In the genomic region with DNA sequence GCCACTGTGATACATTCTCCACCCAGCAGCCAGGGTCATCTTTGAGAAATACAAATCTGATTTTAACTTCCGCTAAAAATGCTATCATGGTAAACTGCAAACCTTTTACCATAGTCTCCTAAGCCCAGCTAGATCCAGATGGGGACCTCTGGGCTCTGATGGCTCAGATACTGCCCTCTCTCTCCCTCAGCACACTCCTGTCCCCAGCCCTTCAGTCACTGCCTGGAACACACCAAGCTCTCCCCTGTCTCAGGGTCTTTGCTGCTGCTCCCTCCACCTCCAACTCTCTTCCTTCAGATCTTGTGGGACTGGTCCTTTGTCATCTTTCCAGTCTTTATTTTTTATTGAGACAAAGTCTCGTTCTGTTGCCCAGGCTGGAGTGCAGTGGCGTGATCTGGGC, we compare ENCODE assay signal across 18 cellular contexts.
DNase-seq lines count a peak whose midpoint lies in the region; ATAC-seq and TF ChIP-seq lines count a peak whose summit lies in the region.
"Had no signal": no experiment of that assay in that cellular context is flagged by ENCODE, and none has a peak within 500 bp of the region (broad histone marks: within the 10 kb centered on the region; RNA-seq: fewer than 3 reads in every experiment).

No MANE protein-coding gene starts in this region.

- H4K91ac ChIP-seq in H9 (ENCODE audit: insufficient read length, low read depth, low read length): no peak overlapping the region
- H4K91ac ChIP-seq in trophoblast cell (ENCODE audit: low read depth, low read length): no peak overlapping the region

- H4K5ac ChIP-seq in H9 (ENCODE audit: insufficient read length, low read depth, low read length): no peak overlapping the region

- no peak overlapping the region for H3K56ac ChIP-seq in H9 (ENCODE audit: insufficient read length, low read depth, low read length)

- DNase-seq in H9 (no peak), WTC11 (ENCODE audit: low spot score) (no peak), endothelial cell (ENCODE audit: low spot score) (no peak), trophoblast cell (no peak), NCI-H69 (lab: John Stamatoyannopoulos, UW) (no peak), epidermal melanocyte (ENCODE audit: insufficient read length, low spot score) (no peak), NCI-H526 (lab: John Stamatoyannopoulos, UW) (no peak)
- DNase-seq: CD8-positive, alpha-beta T cell; COR-L47; DMS 273 treated with DMSO at 0.1 percent for 48 hours; DMS53; DND-41; EL; GOT3 had no signal

- H2BK12ac ChIP-seq in H9 (ENCODE audit: insufficient read length, low read depth, low read length) (no peak overlapping the region), trophoblast cell (ENCODE audit: low read length) (no peak overlapping the region)

- H3K18ac ChIP-seq in H9 (ENCODE audit: insufficient read length, low read depth, low read length): no peak overlapping the region
- no peak overlapping the region for H3K18ac ChIP-seq in trophoblast cell (ENCODE audit: low read length)

- no peaks in the 10 kb centered on the region for H3K27me3 Mint-ChIP-seq in H9 (ENCODE audit: low read depth)
- no peaks in the 10 kb centered on the region for H3K27me3 Mint-ChIP-seq in WTC11 (ENCODE audit: low read depth)
- H3K27me3 Mint-ChIP-seq in endothelial cell (ENCODE audit: unreplicated experiment): no peaks in the 10 kb centered on the region

- WGBS in H9 (ENCODE audit: extremely low coverage, insufficient read length, low lambda C conversion rate): no CpG with 5 or more reads among the region's 3 CpGs
- WGBS in trophoblast cell (ENCODE audit: extremely low coverage, insufficient coverage, insufficient read length): no CpG with 5 or more reads among the region's 3 CpGs

- no peak overlapping the region for H3K4ac ChIP-seq in H9 (ENCODE audit: low read depth, low read length)
- H3K4ac ChIP-seq in trophoblast cell (ENCODE audit: low read depth, low read length): no peak overlapping the region

- H3K23ac ChIP-seq in H9 (ENCODE audit: insufficient read length, low read depth, low read length): no peak overlapping the region
- H3K23ac ChIP-seq in trophoblast cell (ENCODE audit: low read length): peak overlapping the region; percentile 50

- H2AK5ac ChIP-seq in H9 (ENCODE audit: insufficient read length, low read length): no peak overlapping the region
- no peak overlapping the region for H2AK5ac ChIP-seq in trophoblast cell (ENCODE audit: low read length)

- CTCF ChIA-PET in WTC11 (lab: Charles Lee): interaction anchor here (1.3 to 1.7 kb wide), 2 partner anchors 14 to 58 kb away, joined by 3 to 4 read pairs; no protein-coding TSS in a partner anchor

- no peak for TF ChIP-seq CTCF in H9 (conservative IDR thresholded peaks at IDR 0.05)
- TF ChIP-seq CTCF in WTC11 (IDR thresholded peaks at IDR 0.05): no peak
- TF ChIP-seq CTCF in endothelial cell (IDR thresholded peaks at IDR 0.05; ENCODE audit: unreplicated experiment): no peak

- no peak overlapping the region for H4K12ac ChIP-seq in trophoblast cell (ENCODE audit: low read depth, low read length)

- H3K4me2 ChIP-seq in H9 (ENCODE audit: insufficient read depth, insufficient read length, low read length): no peak overlapping the region
- H3K4me2 ChIP-seq in trophoblast cell (ENCODE audit: low read length): no peak overlapping the region
- H3K4me2 ChIP-seq: BLaER1 treated with 17β-estradiol and CSF1 and Interleukin-3, amounts not matched to agents 10 nM and 100 nM had no signal

- H3K36me3 ChIP-seq in trophoblast cell (ENCODE audit: control insufficient read depth in 1 of 2, insufficient read depth in 2 of 2, low read length in 2 of 2): no peaks in the 10 kb centered on the region
- H3K36me3 ChIP-seq: BLaER1 treated with 17β-estradiol and CSF1 and Interleukin-3, amounts not matched to agents 10 nM and 100 nM; HAP-1 had no signal

- H4K8ac ChIP-seq in H9 (replicated peaks; ENCODE audit: insufficient read length, low read depth, low read length): no peak overlapping the region
- H4K8ac ChIP-seq in trophoblast cell (ENCODE audit: low read depth, low read length): no peak overlapping the region

- no peak overlapping the region for H3K4me3 ChIP-seq in trophoblast cell (ENCODE audit: low read depth, low read length)
- H3K4me3 ChIP-seq: BLaER1 treated with 17β-estradiol and CSF1 and Interleukin-3, amounts not matched to agents 10 nM and 100 nM; GM12878; HAP-1 had no signal

- H3K9me3 ChIP-seq in H9 (ENCODE audit: control insufficient read depth, low read depth, low read length): no peaks in the 10 kb centered on the region
- no peaks in the 10 kb centered on the region for H3K9me3 ChIP-seq in trophoblast cell (ENCODE audit: insufficient read depth, low read depth, low read length)
- H3K9me3 ChIP-seq: HAP-1 had no signal

- POLR2A ChIA-PET in WTC11 (lab: Charles Lee): interaction anchor here (2.2 kb wide), 1 partner anchor 25 kb away, joined by 6 read pairs; no protein-coding TSS in a partner anchor

- no peaks in the 10 kb centered on the region for H3K79me2 ChIP-seq in H9 (ENCODE audit: insufficient read depth, low read length)
- H3K79me2 ChIP-seq in trophoblast cell (ENCODE audit: control insufficient read depth, insufficient read depth, low read length, poor library complexity): no peaks in the 10 kb centered on the region

- H3K27me3 ChIP-seq in H9 (ENCODE audit: insufficient read depth, low read length) (no peaks in the 10 kb centered on the region), trophoblast cell (ENCODE audit: insufficient read depth, low read length) (no peaks in the 10 kb centered on the region)
- H3K27me3 ChIP-seq: BLaER1 treated with 17β-estradiol and CSF1 and Interleukin-3, amounts not matched to agents 10 nM and 100 nM had no signal

- H3K9ac ChIP-seq in H9 (ENCODE audit: extremely low read depth, insufficient read length, low read length) (no peak overlapping the region), trophoblast cell (ENCODE audit: low read length) (no peak overlapping the region)
- H3K9ac ChIP-seq: BLaER1 treated with 17β-estradiol and CSF1 and Interleukin-3, amounts not matched to agents 10 nM and 100 nM had no signal

- H3K4me3 Mint-ChIP-seq in H9: no peak overlapping the region
- H3K4me3 Mint-ChIP-seq in WTC11: no peak overlapping the region
- no peak overlapping the region for H3K4me3 Mint-ChIP-seq in endothelial cell (ENCODE audit: unreplicated experiment)
- H3K4me3 Mint-ChIP-seq: B cell; CD8-positive, alpha-beta T cell had no signal

- H3K27ac ChIP-seq in H9 (ENCODE audit: insufficient read length, low read depth, low read length) (no peak overlapping the region), trophoblast cell (ENCODE audit: low read depth, low read length) (no peak overlapping the region)
- H3K27ac ChIP-seq: BLaER1 treated with 17β-estradiol and CSF1 and Interleukin-3, amounts not matched to agents 10 nM and 100 nM had no signal

- H2AFZ ChIP-seq in H9 (ENCODE audit: low read length) (no peak overlapping the region), trophoblast cell (ENCODE audit: insufficient read depth, low read length, poor library complexity) (no peak overlapping the region)

- H2BK120ac ChIP-seq in H9 (ENCODE audit: low read depth, low read length, poor library complexity, severe bottlenecking) (no peak overlapping the region), trophoblast cell (ENCODE audit: insufficient read depth, low read length, poor library complexity) (no peak overlapping the region)

- H3K36me3 Mint-ChIP-seq in H9 (ENCODE audit: insufficient read depth in 1 of 3, low read depth in 3 of 3) (peaks cover 0 to 5% (median 4%) of the 10 kb centered on the region in 3 experiments; a peak in 4 of 7 replicates), WTC11 (0 out of 2 replicates have a peak, but pooled peaks cover 4% of the 10 kb centered on the region), endothelial cell (ENCODE audit: low read depth, unreplicated experiment) (peaks cover 3% of the 10 kb centered on the region)
- H3K36me3 Mint-ChIP-seq: CD8-positive, alpha-beta T cell had no signal

- H3K4me1 Mint-ChIP-seq in H9 (peaks cover 21 to 22% of the 10 kb centered on the region in 2 experiments), WTC11 (peaks cover 32% of the 10 kb centered on the region), endothelial cell (ENCODE audit: unreplicated experiment) (peaks cover 52% of the 10 kb centered on the region)
- H3K4me1 Mint-ChIP-seq: B cell had no signal

- no peak overlapping the region for H2BK15ac ChIP-seq in H9 (ENCODE audit: low read depth, low read length)

- peaks cover 3 to 4% of the 10 kb centered on the region in 2 experiments; a peak in 4 of 5 replicates for H3K9me3 Mint-ChIP-seq in H9
- peaks cover 10% of the 10 kb centered on the region; the same call in 1 of the 2 replicates for H3K9me3 Mint-ChIP-seq in WTC11
- no peaks in the 10 kb centered on the region for H3K9me3 Mint-ChIP-seq in endothelial cell (ENCODE audit: unreplicated experiment)

- H3K4me1 ChIP-seq in H9 (ENCODE audit: insufficient read depth, low read length) (peaks cover 5% of the 10 kb centered on the region; the same call in 1 of the 2 replicates), trophoblast cell (ENCODE audit: control insufficient read depth in 1 of 2, insufficient read depth in 2 of 2, low read length in 2 of 2) (no peaks in the 10 kb centered on the region)
- H3K4me1 ChIP-seq: HAP-1 had no signal

- no peaks in the 10 kb centered on the region for H3K79me1 ChIP-seq in H9 (ENCODE audit: insufficient read depth, low read depth, low read length, poor library complexity, severe bottlenecking)
- H3K79me1 ChIP-seq in trophoblast cell (ENCODE audit: low read length): peaks cover 2% of the 10 kb centered on the region

- no peaks in the 10 kb centered on the region for H3K23me2 ChIP-seq in H9 (ENCODE audit: insufficient read length, low read depth, low read length, poor library complexity, severe bottlenecking)

- H2BK20ac ChIP-seq in H9 (ENCODE audit: low read depth, low read length, poor library complexity, severe bottlenecking): no peak overlapping the region

- ATAC-seq in WTC11: peak; percentile 74
- ATAC-seq: CD8-positive, alpha-beta T cell; GM12878 had no signal

- no peaks in the 10 kb centered on the region for H4K20me1 ChIP-seq in H9 (ENCODE audit: control insufficient read depth, insufficient read depth, insufficient read length)
- H4K20me1 ChIP-seq: BLaER1 treated with 17β-estradiol and CSF1 and Interleukin-3, amounts not matched to agents 10 nM and 100 nM had no signal

- no peak overlapping the region for H3T11ph ChIP-seq in H9 (ENCODE audit: low read length)

- H3K27ac Mint-ChIP-seq in H9: peak overlapping the region in 2 of 3 experiments; percentile 7 to 60; a peak in 2 of 7 replicates
- 0 out of 2 replicates have a peak overlapping the region, but pooled peaks have one; percentile 34 for H3K27ac Mint-ChIP-seq in WTC11
- H3K27ac Mint-ChIP-seq in endothelial cell (ENCODE audit: unreplicated experiment): peak overlapping the region; percentile 87
- H3K27ac Mint-ChIP-seq: B cell; CD8-positive, alpha-beta T cell had no signal

- H3K14ac ChIP-seq in H9 (ENCODE audit: insufficient read depth, low read length) (no peak overlapping the region), trophoblast cell (ENCODE audit: low read length) (no peak overlapping the region)

- H2BK5ac ChIP-seq in H9 (ENCODE audit: insufficient read length, low read length) (no peak overlapping the region), trophoblast cell (ENCODE audit: low read depth, low read length, poor library complexity) (no peak overlapping the region)

Comparison
In these comparisons a context has a peak if more than half of its experiments do, and no peak if none do; other contexts are left out.
1. H3K27ac Mint-ChIP-seq: peak in every context shown above with its lines; median percentile 87 in endothelial cell; 34 in WTC11; 34 in H9.